In the genomic region with DNA sequence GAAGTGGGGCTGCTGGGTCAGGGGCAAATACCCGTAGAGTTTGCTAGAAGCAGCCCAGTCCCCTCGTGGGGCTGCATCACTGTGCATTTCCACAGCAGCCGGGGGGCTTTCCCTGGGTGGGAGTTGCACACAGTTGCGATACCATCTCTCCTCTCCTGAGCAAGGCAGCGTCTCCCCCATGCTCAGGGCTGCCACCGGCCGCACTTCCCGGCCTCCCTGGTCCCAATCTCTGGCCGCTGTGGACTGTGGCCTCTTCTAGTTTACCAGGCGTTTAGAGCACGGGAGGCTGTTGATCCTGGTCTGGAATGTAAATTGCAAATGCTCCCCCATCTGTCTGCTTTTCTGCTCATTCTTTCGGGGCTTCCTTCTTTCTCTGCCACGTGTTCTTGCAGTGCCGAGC, we compare ENCODE assay signal across 30 cellular contexts. TPM values are rescaled to one million over a fixed set of nuclear protein-coding genes. Genes with fewer than 3 reads are reported as not detected.
"Had no signal": no experiment of that assay in that cellular context is flagged by ENCODE, and none has a peak within 500 bp of the region (broad histone marks: within the 10 kb centered on the region; RNA-seq: fewer than 3 reads in every experiment).

No MANE protein-coding gene starts in this region.

- H3K9me3 ChIP-seq: breast epithelium, esophagus squamous epithelium, thoracic aorta, upper lobe of left lung, vagina had no signal

- H3K4me3 ChIP-seq: breast epithelium, esophagus squamous epithelium, hepatocyte, left ventricle myocardium inferior, thoracic aorta, upper lobe of left lung, vagina had no signal

- H3K4me1 ChIP-seq: breast epithelium, parathyroid adenoma, upper lobe of left lung had no signal

- H3K27ac ChIP-seq: breast epithelium, esophagus squamous epithelium, hepatocyte, left ventricle myocardium inferior, parathyroid adenoma, thoracic aorta, upper lobe of left lung, vagina had no signal

- H2AFZ ChIP-seq: hepatocyte, parathyroid adenoma had no signal

- ATAC-seq: activated CD8-positive, alpha-beta T cell treated with anti-CD3 and anti-CD28 coated beads for 36 hours; activated naive CD8-positive, alpha-beta T cell treated with anti-CD3 and anti-CD28 coated beads, Interleukin-2, amount 50 U/mL, for 24 hours; activated T-cell treated with anti-CD3 and anti-CD28 coated beads, Interleukin-2, amount 50 U/mL, for 4 hours; right cardiac atrium had no signal

- H3K4me3 Mint-ChIP-seq: activated CD8-positive, alpha-beta T cell treated with anti-CD3 and anti-CD28 coated beads for 36 hours; activated naive CD4-positive, alpha-beta T cell treated with anti-CD3 and anti-CD28 coated beads, Interleukin-2, amount 50 U/mL, for 24 hours; activated naive CD8-positive, alpha-beta T cell treated with anti-CD3 and anti-CD28 coated beads, Interleukin-2, amount 50 U/mL, for 24 hours; activated T-cell treated with anti-CD3 and anti-CD28 coated beads, Interleukin-2, amount 50 U/mL, for 4 hours; dendritic cell treated with granulocyte-macrophage colony-stimulating factor and Interleukin-4, amounts not matched to agents 40 ng/mL and 50 ng/mL, for 4 days; endodermal cell; nephron; stimulated activated naive CD8-positive, alpha-beta T cell treated with anti-CD3 and anti-CD28 coated beads, Interleukin-15, Interleukin-2, amounts not matched to agents 100 ng/mL and 50 ng/mL, for 24 hours had no signal

- H3K27ac Mint-ChIP-seq: activated CD8-positive, alpha-beta T cell treated with anti-CD3 and anti-CD28 coated beads for 36 hours; activated naive CD4-positive, alpha-beta T cell treated with anti-CD3 and anti-CD28 coated beads, Interleukin-2, amount 50 U/mL, for 24 hours; activated naive CD8-positive, alpha-beta T cell treated with anti-CD3 and anti-CD28 coated beads, Interleukin-2, amount 50 U/mL, for 24 hours; activated T-helper 2 cell treated with anti-CD3 and anti-CD28 coated beads, Interferon-gamma antibody, Interleukin-2, Interleukin-4, amounts not matched to agents 10 μg/mL and 5 μg/mL and 100 μg/mL, durations not matched to agents 14 hours and 24 hours and 36 hours; dendritic cell treated with granulocyte-macrophage colony-stimulating factor and Interleukin-4, amounts not matched to agents 40 ng/mL and 50 ng/mL, for 4 days; nephron; stimulated activated naive CD8-positive, alpha-beta T cell treated with anti-CD3 and anti-CD28 coated beads, Interleukin-15, Interleukin-2, amounts not matched to agents 100 ng/mL and 50 ng/mL, for 24 hours had no signal

- H3K9me3 Mint-ChIP-seq: activated CD8-positive, alpha-beta T cell treated with anti-CD3 and anti-CD28 coated beads for 36 hours; activated naive CD4-positive, alpha-beta T cell treated with anti-CD3 and anti-CD28 coated beads, Interleukin-2, amount 50 U/mL, for 24 hours; activated naive CD8-positive, alpha-beta T cell treated with anti-CD3 and anti-CD28 coated beads, Interleukin-2, amount 50 U/mL, for 24 hours; activated T-cell treated with anti-CD3 and anti-CD28 coated beads, Interleukin-2, amount 50 U/mL, for 4 hours; activated T-helper 2 cell treated with anti-CD3 and anti-CD28 coated beads, Interferon-gamma antibody, Interleukin-2, Interleukin-4, amounts not matched to agents 10 μg/mL and 5 μg/mL and 100 μg/mL, durations not matched to agents 14 hours and 24 hours and 36 hours; dendritic cell treated with granulocyte-macrophage colony-stimulating factor and Interleukin-4, amounts not matched to agents 40 ng/mL and 50 ng/mL, for 4 days; stimulated activated naive CD8-positive, alpha-beta T cell treated with anti-CD3 and anti-CD28 coated beads, Interleukin-15, Interleukin-2, amounts not matched to agents 100 ng/mL and 50 ng/mL, for 24 hours had no signal

- H3K27me3 Mint-ChIP-seq: activated CD8-positive, alpha-beta T cell treated with anti-CD3 and anti-CD28 coated beads for 36 hours; activated naive CD4-positive, alpha-beta T cell treated with anti-CD3 and anti-CD28 coated beads, Interleukin-2, amount 50 U/mL, for 24 hours; activated naive CD8-positive, alpha-beta T cell treated with anti-CD3 and anti-CD28 coated beads, Interleukin-2, amount 50 U/mL, for 24 hours; dendritic cell treated with granulocyte-macrophage colony-stimulating factor and Interleukin-4, amounts not matched to agents 40 ng/mL and 50 ng/mL, for 4 days; stimulated activated naive CD8-positive, alpha-beta T cell treated with anti-CD3 and anti-CD28 coated beads, Interleukin-15, Interleukin-2, amounts not matched to agents 100 ng/mL and 50 ng/mL, for 24 hours had no signal

- H3K27me3 ChIP-seq: breast epithelium, esophagus squamous epithelium, hepatocyte, upper lobe of left lung, vagina had no signal

- DNase-seq: activated CD4-positive, alpha-beta T cell treated with anti-CD3 and anti-CD28 coated beads for 1 hour; activated CD4-positive, alpha-beta T cell treated with anti-CD3 and anti-CD28 coated beads, Interleukin-2, amount 50 U/mL, for 1 hour; activated CD8-positive, alpha-beta T cell treated with anti-CD3 and anti-CD28 coated beads for 36 hours; activated naive CD8-positive, alpha-beta T cell treated with anti-CD3 and anti-CD28 coated beads, Interleukin-2, amount 50 U/mL, for 24 hours; activated T-cell treated with anti-CD3 and anti-CD28 coated beads, Interleukin-2, amount 50 U/mL, for 4 hours; amygdala; central memory CD4-positive, alpha-beta T cell; endodermal cell; esophagus squamous epithelium; islet precursor cell; left ventricle myocardium inferior; stimulated activated CD4-positive, alpha-beta T cell treated with anti-CD3 and anti-CD28 coated beads, Interleukin-4, amount 100 ng/mL, for 1 hour; upper lobe of left lung had no signal

- H3K9ac ChIP-seq: parathyroid adenoma had no signal

- H3K4me1 Mint-ChIP-seq: activated naive CD4-positive, alpha-beta T cell treated with anti-CD3 and anti-CD28 coated beads, Interleukin-2, amount 50 U/mL, for 24 hours; activated naive CD8-positive, alpha-beta T cell treated with anti-CD3 and anti-CD28 coated beads, Interleukin-2, amount 50 U/mL, for 24 hours; endodermal cell had no signal

- H3K4me2 ChIP-seq: hepatocyte had no signal

RNA-seq across cellular contexts. Expression of gene HRH3, which starts 49.3 kb away (rescaled TPM):
- total RNA-seq: activated CD8-positive, alpha-beta T cell treated with anti-CD3 and anti-CD28 coated beads for 36 hours; activated T-cell treated with anti-CD3 and anti-CD28 coated beads, Interleukin-2, amount 50 U/mL, for 4 hours; activated T-helper 2 cell treated with anti-CD3 and anti-CD28 coated beads, Interferon-gamma antibody, Interleukin-2, Interleukin-4, amounts not matched to agents 10 μg/mL and 5 μg/mL and 100 μg/mL, durations not matched to agents 14 hours and 24 hours and 36 hours; breast epithelium; esophagus squamous epithelium; hepatocyte; left ventricle myocardium inferior; lung microvascular endothelial cell; mesenteric fat pad; mucosa of gallbladder; pulmonary artery endothelial cell; right cardiac atrium; subcutaneous adipose tissue; T-helper 1 cell treated with Interleukin-12 subunit alpha and Interleukin-12 subunit beta and Interleukin-4 antibody, amounts not matched to agents 30 ng/mL and 1 ng/mL, for 36 hours; thoracic aorta; upper lobe of left lung; vagina had no signal
- polyA plus RNA-seq: hepatocyte, right cardiac atrium had no signal
